Comparison of ENCODE assay signal across 10 cellular contexts in genomic region chr13:40517486-40518311, GRCh38.
DNase-seq lines count a peak whose midpoint lies in the region; ATAC-seq, FAIRE-seq and TF ChIP-seq lines count a peak whose summit lies in the region.
"Had no signal": no experiment of that assay in that cellular context is flagged by ENCODE, and none has a peak within 500 bp of the region (broad histone marks: within the 10 kb centered on the region; RNA-seq: fewer than 3 reads in every experiment).

No MANE protein-coding gene starts in this region.

- no peaks in the 10 kb centered on the region for H3K9me3 Mint-ChIP-seq in memory B cell
- H3K9me3 Mint-ChIP-seq in chondrocyte (ENCODE audit: low read depth): no peaks in the 10 kb centered on the region

- TF ChIP-seq CTCF in chondrocyte (IDR thresholded peaks at IDR 0.05): no peak

- no peaks in the 10 kb centered on the region for H3K9me3 ChIP-seq in small intestine (ENCODE audit: control insufficient read depth, low read depth)
- H3K9me3 ChIP-seq: esophagus muscularis mucosa had no signal

- H3K36me3 Mint-ChIP-seq in memory B cell (no peaks in the 10 kb centered on the region), chondrocyte (ENCODE audit: low read depth) (no peaks in the 10 kb centered on the region)

- no peak overlapping the region for H3K27ac ChIP-seq in small intestine (ENCODE audit: low read depth in 1 of 2, low read length in 1 of 2)
- H3K27ac ChIP-seq: esophagus muscularis mucosa had no signal

- FAIRE-seq in small intestine (lab: Jason Lieb, UNC): no peak

- H3K27ac Mint-ChIP-seq in memory B cell (peak overlapping the region; percentile 37), chondrocyte (ENCODE audit: unreplicated experiment) (no peak overlapping the region)

- H3K36me3 ChIP-seq in small intestine (ENCODE audit: control insufficient read depth in 2 of 2, insufficient read depth in 2 of 2, low read length in 2 of 2): no peaks in the 10 kb centered on the region
- H3K36me3 ChIP-seq: esophagus muscularis mucosa had no signal

- ATAC-seq in GM18511 (IDR thresholded peaks at IDR 0.05; ENCODE audit: unreplicated experiment) (peak; percentile 89), GM19468 (IDR thresholded peaks at IDR 0.05; ENCODE audit: extremely low read depth, unreplicated experiment) (peak; percentile 90), HG03159 (IDR thresholded peaks at IDR 0.05; ENCODE audit: unreplicated experiment) (peak; percentile 75), memory B cell (ENCODE audit: low read depth) (peak; percentile 58)

- WGBS in small intestine, 3 donors: 77 to 88% (median 84%) methylated on average over 6 of the region's 6 CpGs

- H3K4me3 Mint-ChIP-seq in memory B cell: no peak overlapping the region
- no peak overlapping the region for H3K4me3 Mint-ChIP-seq in chondrocyte (ENCODE audit: unreplicated experiment)

- H3K4me1 Mint-ChIP-seq in memory B cell: peaks cover 22% of the 10 kb centered on the region
- H3K4me1 Mint-ChIP-seq in chondrocyte (ENCODE audit: low read depth): peaks cover 5% of the 10 kb centered on the region

- H3K4me3 ChIP-seq in small intestine (ENCODE audit: low read depth in 1 of 2, low read length in 2 of 2): no peak overlapping the region
- H3K4me3 ChIP-seq: esophagus muscularis mucosa had no signal

- H3K4me1 ChIP-seq in small intestine (ENCODE audit: control insufficient read depth in 2 of 2, insufficient read depth in 1 of 2, low read depth in 1 of 2, low read length in 1 of 2): peaks cover 0 to 2% of the 10 kb centered on the region in 2 donors
- H3K4me1 ChIP-seq: esophagus muscularis mucosa had no signal

- no peaks in the 10 kb centered on the region for H3K27me3 ChIP-seq in small intestine (ENCODE audit: control insufficient read depth in 2 of 2, insufficient read depth in 2 of 2, low read length in 2 of 2)
- H3K27me3 ChIP-seq: esophagus muscularis mucosa had no signal

- H3K27me3 Mint-ChIP-seq in memory B cell (peaks cover 3% of the 10 kb centered on the region), chondrocyte (ENCODE audit: low read depth) (no peaks in the 10 kb centered on the region)

- DNase-seq in memory B cell (ENCODE audit: low spot score in 2 of 2) (no peak), OCI-M1 (lab: John Stamatoyannopoulos, UW) (no peak), small intestine (no peak), NCI-H1694 treated with DMSO at 0.1 percent for 48 hours (lab: John Stamatoyannopoulos, UW) (no peak), chondrocyte (ENCODE audit: low spot score) (no peak)
- DNase-seq: NCI-H1436 had no signal
